ENCODE assay signal across 22 cellular contexts in genomic region chr1:204174958-204175357, GRCh38. TPM values are rescaled to one million over a fixed set of nuclear protein-coding genes. Genes with fewer than 3 reads are reported as not detected.
DNase-seq lines count a peak whose midpoint lies in the region; ATAC-seq and TF ChIP-seq lines count a peak whose summit lies in the region.
"Had no signal": no experiment of that assay in that cellular context is flagged by ENCODE, and none has a peak within 500 bp of the region (broad histone marks: within the 10 kb centered on the region; RNA-seq: fewer than 3 reads in every experiment).

No MANE protein-coding gene starts in this region.

- no peaks in the 10 kb centered on the region for H3K36me3 ChIP-seq in HCT116 (ENCODE audit: control insufficient read depth in 1 of 2, insufficient read depth in 2 of 2, low read length in 2 of 2)
- no peaks in the 10 kb centered on the region for H3K36me3 ChIP-seq in IMR-90 (ENCODE audit: control insufficient read depth, insufficient read depth, low read length)
- no peaks in the 10 kb centered on the region for H3K36me3 ChIP-seq in RWPE2 (ENCODE audit: low read depth)
- H3K36me3 ChIP-seq: BE2C had no signal

- dilution Hi-C loops in IMR-90 (cut with HindIII; ENCODE audit: low sequenced_read_pairs, unreplicated experiment): loop anchor here (25.0 kb wide), 1 partner anchor 212 kb away; no protein-coding TSS in a partner anchor

- H2BK20ac ChIP-seq in IMR-90 (ENCODE audit: low read depth, low read length): no peak overlapping the region; the same call in 1 of the 2 replicates

- H3K14ac ChIP-seq in IMR-90 (replicated peaks; ENCODE audit: low read depth, low read length): no peak overlapping the region

- no peak overlapping the region for H2BK5ac ChIP-seq in IMR-90 (ENCODE audit: low read depth, low read length, poor library complexity, severe bottlenecking)

- ATAC-seq in HCT116 (no peak), IMR-90 (ENCODE audit: low read depth) (no peak), RWPE2 (ENCODE audit: low read depth) (0 out of 3 replicates have a peak, but pooled peaks have one; percentile 29)
- ATAC-seq: GM23338, HepG2 had no signal

- H3K18ac ChIP-seq in IMR-90 (ENCODE audit: low read depth, low read length): no peak overlapping the region

- H3K4ac ChIP-seq in IMR-90 (ENCODE audit: low read depth, low read length): 0 out of 2 replicates have a peak overlapping the region, but pooled peaks have one; percentile 4

- peak overlapping the region; percentile 23; the same call in 1 of the 2 replicates for H2BK120ac ChIP-seq in IMR-90 (ENCODE audit: low read depth, low read length)

- H3K27ac ChIP-seq in HCT116 (ENCODE audit: low read depth, low read length) (no peak overlapping the region), IMR-90 (ENCODE audit: insufficient read depth, low read length) (no peak overlapping the region), RWPE2 (ENCODE audit: poor library complexity, severe bottlenecking) (no peak overlapping the region)

- no peak overlapping the region for H3K56ac ChIP-seq in IMR-90 (ENCODE audit: extremely low read depth, insufficient read depth, low read length)

- H3K4me1 Mint-ChIP-seq in MCF 10A (ENCODE audit: insufficient read depth, unreplicated experiment): peaks cover 7% of the 10 kb centered on the region
- H3K4me1 Mint-ChIP-seq: CD4-positive, CD25-positive, alpha-beta regulatory T cell; CD8-positive, alpha-beta memory T cell; GM23338 had no signal

- H3K4me1 ChIP-seq in HCT116 (ENCODE audit: control insufficient read depth in 1 of 2, insufficient read depth in 2 of 2, low read length in 2 of 2): peaks cover 10 to 68% of the 10 kb centered on the region in 2 experiments; a peak in 3 of 4 replicates
- peaks cover 4% of the 10 kb centered on the region; the same call in 1 of the 2 replicates for H3K4me1 ChIP-seq in IMR-90 (ENCODE audit: control insufficient read depth, insufficient read depth, low read length)
- peaks cover 18% of the 10 kb centered on the region for H3K4me1 ChIP-seq in RWPE2 (ENCODE audit: insufficient read depth, poor library complexity, severe bottlenecking)
- H3K4me1 ChIP-seq: BE2C had no signal

- H3K4me2 ChIP-seq in HCT116 (ENCODE audit: low read length) (peak overlapping the region; percentile 47), IMR-90 (ENCODE audit: low read depth, low read length) (no peak overlapping the region)
- H3K4me2 ChIP-seq: GM23338 had no signal

- H3K4me3 Mint-ChIP-seq in MCF 10A (ENCODE audit: unreplicated experiment): no peak overlapping the region
- H3K4me3 Mint-ChIP-seq: CD4-positive, CD25-positive, alpha-beta regulatory T cell; CD8-positive, alpha-beta memory T cell; GM23338 had no signal

- no peak overlapping the region for H3K23ac ChIP-seq in IMR-90 (ENCODE audit: low read depth, low read length)

- intact Hi-C loops in HCT116 (cut with micrococcal nuclease) (no loop called here), IMR-90 (cut with micrococcal nuclease) (no loop called here), MCF 10A (cut with micrococcal nuclease) (no loop called here)

- H4K20me1 ChIP-seq in HCT116 (ENCODE audit: insufficient read depth): no peaks in the 10 kb centered on the region
- no peaks in the 10 kb centered on the region for H4K20me1 ChIP-seq in IMR-90 (ENCODE audit: insufficient read depth, low read length)

- no peak overlapping the region; the same call in none of the 2 replicates for H2AK5ac ChIP-seq in IMR-90 (ENCODE audit: low read depth, low read length)

- no peak for TF ChIP-seq RAD21 in HCT116 (IDR thresholded peaks at IDR 0.05; ENCODE audit: low read depth)
- no peak for TF ChIP-seq RAD21 in IMR-90 (IDR thresholded peaks at IDR 0.05; ENCODE audit: low read length)

- H3K79me2 ChIP-seq in HCT116 (ENCODE audit: insufficient read depth, low read length): no peaks in the 10 kb centered on the region

- H4K8ac ChIP-seq in IMR-90 (ENCODE audit: low read depth in 2 of 2, low read length in 2 of 2): no peak overlapping the region

- DNase-seq in HCT116 (ENCODE audit: low read depth, low spot score): no peak
- no peak for DNase-seq in IMR-90
- no peak for DNase-seq in RWPE2 (ENCODE audit: low spot score)
- peak; percentile 22 for DNase-seq in renal cortical epithelial cell (ENCODE audit: low read depth)
- DNase-seq in HK-2 (ENCODE audit: unreplicated experiment): no peak
- no peak for DNase-seq in MCF 10A (ENCODE audit: unreplicated experiment)
- no peak for DNase-seq in T-helper 2 cell
- DNase-seq: ACHN; BE2C; C1 segment of cervical spinal cord; CD4-positive, CD25-positive, alpha-beta regulatory T cell; CD8-positive, alpha-beta memory T cell; COR-L47; DMS 273 treated with DMSO at 0.1 percent for 48 hours; DMS53; DND-41; EL; HCEC 1CT; KG1 had no signal

- in situ Hi-C loops in IMR-90 (cut with MboI; ENCODE audit: low sequenced_read_pairs): no loop called here

- RAD21 ChIA-PET in HCT116 (lab: Charles Lee; ENCODE audit: low non-redundant PET in 1 of 2, low total read pairs in 2 of 2, uncharacterized antibody in 2 of 2, unreplicated experiment in 2 of 2): no interaction called here

- H4K91ac ChIP-seq in IMR-90 (ENCODE audit: insufficient read depth, low read depth, low read length): no peak overlapping the region

- no TSS peak for BruUV-seq in HCT116 (replicated peaks; lab: Mats Ljungman, UMichigan)
- no TSS peak for BruUV-seq in IMR-90 (replicated peaks; lab: Mats Ljungman, UMichigan)
- no TSS peak for BruUV-seq in MCF 10A (replicated peaks; lab: Mats Ljungman, UMichigan)

- no peak overlapping the region for H2BK15ac ChIP-seq in IMR-90 (ENCODE audit: low read depth, low read length)

- TF ChIP-seq POLR2A in HCT116 (IDR thresholded peaks at IDR 0.05; ENCODE audit: borderline replicate concordance, extremely low read depth, insufficient read depth, insufficient read length) (no peak), IMR-90 (IDR thresholded peaks at IDR 0.05; ENCODE audit: low read depth, low read length) (no peak)

- H3K9me2 ChIP-seq in HCT116 (ENCODE audit: insufficient read depth): no peaks in the 10 kb centered on the region

- WGBS in IMR-90 (ENCODE audit: extremely low coverage in 2 of 2, insufficient read length in 1 of 2), 2 experiments: 68% methylated on average over 3 of the region's 3 CpGs; no CpG with 5 or more reads in 1 of the 2 experiments

- no peaks in the 10 kb centered on the region for H3K9me3 Mint-ChIP-seq in MCF 10A (ENCODE audit: unreplicated experiment)

- H3K9me3 ChIP-seq in HCT116 (ENCODE audit: control insufficient read depth in 1 of 2, insufficient read depth in 1 of 2, low read depth in 1 of 2, low read length in 2 of 2): peaks cover 0 to 8% of the 10 kb centered on the region in 2 experiments; a peak in 1 of 4 replicates
- no peaks in the 10 kb centered on the region; the same call in 1 of the 2 replicates for H3K9me3 ChIP-seq in IMR-90 (ENCODE audit: control insufficient read depth, insufficient read depth, low read length)
- peaks cover 13% of the 10 kb centered on the region for H3K9me3 ChIP-seq in RWPE2 (ENCODE audit: severe bottlenecking)

- peaks cover 14% of the 10 kb centered on the region for H3K9me1 ChIP-seq in IMR-90 (ENCODE audit: insufficient read depth, low read length)

- POLR2A ChIA-PET in HCT116 (lab: Charles Lee): no interaction called here
- POLR2A ChIA-PET in IMR-90 (lab: Charles Lee; ENCODE audit: unreplicated experiment): no interaction called here
- POLR2A ChIA-PET in MCF 10A (lab: Yijun Ruan, JAX): interaction anchor here (0.6 to 1.2 kb wide), 4 partner anchors 8 to 110 kb away, joined by 3 to 4 read pairs (median 4); no protein-coding TSS in a partner anchor

- H3K27me3 ChIP-seq in HCT116 (ENCODE audit: insufficient read depth, low read length) (no peaks in the 10 kb centered on the region), IMR-90 (ENCODE audit: control insufficient read depth, insufficient read depth, low read length) (no peaks in the 10 kb centered on the region), RWPE2 (ENCODE audit: insufficient read depth, poor library complexity, severe bottlenecking) (no peaks in the 10 kb centered on the region)

- no peak overlapping the region for H3K4me3 ChIP-seq in HCT116 (replicated peaks in 1 of 2; ENCODE audit: low read depth in 1 of 2, low read length in 2 of 2)
- H3K4me3 ChIP-seq in IMR-90 (ENCODE audit: insufficient read depth, low read depth, low read length): no peak overlapping the region
- H3K4me3 ChIP-seq in RWPE2 (ENCODE audit: severe bottlenecking): no peak overlapping the region
- H3K4me3 ChIP-seq: GM23338 had no signal

- no peaks in the 10 kb centered on the region for H3K36me3 Mint-ChIP-seq in MCF 10A (ENCODE audit: insufficient read depth, unreplicated experiment)
- H3K36me3 Mint-ChIP-seq: CD4-positive, CD25-positive, alpha-beta regulatory T cell had no signal

- no peak overlapping the region for H3K9ac ChIP-seq in HCT116 (ENCODE audit: low read length)
- H3K9ac ChIP-seq in IMR-90 (ENCODE audit: low read depth, low read length): no peak overlapping the region

- TF ChIP-seq CTCF in HCT116 (IDR thresholded peaks at IDR 0.05 in 2 of 3, conservative IDR thresholded peaks at IDR 0.05 in 1 of 3; ENCODE audit: borderline replicate concordance in 1 of 3, insufficient read depth in 1 of 3, low read depth in 2 of 3, low read length in 2 of 3) (no peak), IMR-90 (conservative IDR thresholded peaks at IDR 0.05; ENCODE audit: low read depth, low read length) (no peak), RWPE2 (IDR thresholded peaks at IDR 0.05; ENCODE audit: poor library complexity, severe bottlenecking) (no peak), MCF 10A (IDR thresholded peaks at IDR 0.05; ENCODE audit: unreplicated experiment) (no peak)

- H2AK9ac ChIP-seq in IMR-90 (replicated peaks; ENCODE audit: low read depth, low read length, poor library complexity): no peak overlapping the region

- H3K27me3 Mint-ChIP-seq in MCF 10A (ENCODE audit: insufficient read depth, unreplicated experiment): no peaks in the 10 kb centered on the region
- H3K27me3 Mint-ChIP-seq: CD4-positive, CD25-positive, alpha-beta regulatory T cell had no signal

- H4K5ac ChIP-seq in IMR-90 (ENCODE audit: low read depth, low read length): no peak overlapping the region

- CTCF ChIA-PET in HCT116 (lab: Charles Lee): interaction anchor here (0.9 kb wide), 1 partner anchor 31 kb away, joined by 3 read pairs; no protein-coding TSS in a partner anchor
- CTCF ChIA-PET in IMR-90 (lab: Yijun Ruan, JAX): interaction anchor here (1.0 kb wide), 1 partner anchor 188 kb away, joined by 3 read pairs; no protein-coding TSS in a partner anchor
- CTCF ChIA-PET in MCF 10A (lab: Yijun Ruan, JAX): interaction anchor here (0.7 to 12.1 kb wide), 9 partner anchors 10 to 222 kb away, joined by 3 to 135 read pairs (median 4); partner anchors contain the start of gene REN

- H3K27ac Mint-ChIP-seq in MCF 10A (ENCODE audit: low read depth, unreplicated experiment): no peak overlapping the region
- H3K27ac Mint-ChIP-seq: CD4-positive, CD25-positive, alpha-beta regulatory T cell; CD8-positive, alpha-beta memory T cell; GM23338 had no signal

- H2AFZ ChIP-seq in HCT116 (ENCODE audit: low read depth, low read length, poor library complexity, severe bottlenecking) (no peak overlapping the region), IMR-90 (replicated peaks; ENCODE audit: low read length, poor library complexity) (no peak overlapping the region)
- H2AFZ ChIP-seq: GM23338 had no signal

- 0 out of 4 replicates have a peak, but pooled peaks cover 0 to 3% of the 10 kb centered on the region in 2 experiments for H3K79me1 ChIP-seq in IMR-90 (ENCODE audit: low read depth in 1 of 2, low read length in 2 of 2)

RNA-seq across cellular contexts. Expression of gene REN, which starts 8.8 kb away (rescaled TPM):
- total RNA-seq in HCT116 (2021; ENCODE audit: unreplicated experiment) (0.47 TPM), IMR-90 (2012; rRNA removed) (0.28 and 0.54 TPM in 2 replicates), renal cortical epithelial cell (not detected in 2 replicates), MCF 10A (2022) (not detected in 2 replicates)
- 0.39 and 0.56 TPM in 2 replicates for polyA plus RNA-seq in HCT116 (2012)
- polyA plus RNA-seq in IMR-90 (2012; rRNA removed): 1.1 and 1.2 TPM in 2 replicates
- 0.27 and 0.78 TPM in 2 replicates for polyA plus RNA-seq in IMR-90 (2012; cell fraction: cytosol; rRNA removed)
- polyA plus RNA-seq in IMR-90 (2012; cell fraction: nucleus; rRNA removed; ENCODE audit: low replicate concordance): 0.63 and 0.83 TPM in 2 replicates
- total RNA-seq: CD4-positive, CD25-positive, alpha-beta regulatory T cell; CD8-positive, alpha-beta memory T cell; G401; GM23338; HepG2 had no signal
- polyA plus RNA-seq: CD4-positive, CD25-positive, alpha-beta regulatory T cell; CD8-positive, alpha-beta memory T cell; GM23338; HepG2 had no signal

RNA-seq across cellular contexts. Expression of gene KISS1, which starts 21.3 kb away (rescaled TPM):
- 1.3 TPM for total RNA-seq in HCT116 (2021; ENCODE audit: unreplicated experiment)
- 0.30 and 0.73 TPM in 2 replicates for polyA plus RNA-seq in HCT116 (2012)
- total RNA-seq in IMR-90 (2012; rRNA removed): 7.2 and 11.7 TPM in 2 replicates
- 27.3 and 34.7 TPM in 2 replicates for polyA plus RNA-seq in IMR-90 (2012; rRNA removed)
- 26.9 and 33.4 TPM in 2 replicates for polyA plus RNA-seq in IMR-90 (2012; cell fraction: cytosol; rRNA removed)
- 6.2 and 14.8 TPM in 2 replicates for polyA plus RNA-seq in IMR-90 (2012; cell fraction: nucleus; rRNA removed; ENCODE audit: low replicate concordance)
- total RNA-seq in renal cortical epithelial cell: 0.52 TPM in 1 of 2 replicates, not detected in the other
- not detected in 2 replicates for total RNA-seq in MCF 10A (2022)
- total RNA-seq: CD8-positive, alpha-beta memory T cell; G401; GM23338 had no signal
- polyA plus RNA-seq: CD4-positive, CD25-positive, alpha-beta regulatory T cell; CD8-positive, alpha-beta memory T cell; GM23338 had no signal

RNA-seq across cellular contexts. Expression of gene ETNK2, which starts 23.1 kb away (rescaled TPM):
- total RNA-seq in HCT116 (2021; ENCODE audit: unreplicated experiment): 16.1 TPM
- 17.3 and 20.5 TPM in 2 replicates for polyA plus RNA-seq in HCT116 (2012)
- total RNA-seq in IMR-90 (2012; rRNA removed): 24.7 and 26.0 TPM in 2 replicates
- 17.8 and 18.9 TPM in 2 replicates for polyA plus RNA-seq in IMR-90 (2012; rRNA removed)
- polyA plus RNA-seq in IMR-90 (2012; cell fraction: cytosol; rRNA removed): 12.8 and 21.9 TPM in 2 replicates
- 9.1 and 9.2 TPM in 2 replicates for polyA plus RNA-seq in IMR-90 (2012; cell fraction: nucleus; rRNA removed; ENCODE audit: low replicate concordance)
- total RNA-seq in renal cortical epithelial cell: 21.7 and 22.7 TPM in 2 replicates
- 6.7 and 9.5 TPM in 2 replicates for total RNA-seq in MCF 10A (2022)

RNA-seq across cellular contexts. Expression of gene GOLT1A, which starts 38.8 kb away (rescaled TPM):
- total RNA-seq in HCT116 (2021; ENCODE audit: unreplicated experiment) (8.0 TPM), IMR-90 (2012; rRNA removed) (not detected in 2 replicates), renal cortical epithelial cell (0.75 and 2.3 TPM in 2 replicates), MCF 10A (2022) (11.5 and 12.7 TPM in 2 replicates)
- polyA plus RNA-seq in HCT116 (2012): 16.7 and 19.3 TPM in 2 replicates
- polyA plus RNA-seq in IMR-90 (2012; rRNA removed): 0.32 TPM in 1 of 2 replicates, not detected in the other
- polyA plus RNA-seq in IMR-90 (2012; cell fraction: cytosol; rRNA removed): not detected in 2 replicates
- 0.08 TPM in 1 of 2 replicates, not detected in the other for polyA plus RNA-seq in IMR-90 (2012; cell fraction: nucleus; rRNA removed; ENCODE audit: low replicate concordance)
- total RNA-seq: CD4-positive, CD25-positive, alpha-beta regulatory T cell; CD8-positive, alpha-beta memory T cell; G401 had no signal
- polyA plus RNA-seq: CD4-positive, CD25-positive, alpha-beta regulatory T cell; CD8-positive, alpha-beta memory T cell had no signal
